Comparison of ENCODE assay signal across 8 cellular contexts in genomic region chr6:35727206-35727934, GRCh38. TPM values are rescaled to one million over a fixed set of nuclear protein-coding genes. Genes with fewer than 3 reads are reported as not detected.
A peak's percentile ranks its signal among the peaks of the same experiment; 100 is the strongest.
DNase-seq lines count a peak whose midpoint lies in the region; ATAC-seq and TF ChIP-seq lines count a peak whose summit lies in the region.

No MANE protein-coding gene starts in this region.

- H3K9me3 Mint-ChIP-seq in CD4-positive, alpha-beta T cell: no peaks in the 10 kb centered on the region
- H3K9me3 Mint-ChIP-seq in stimulated activated naive CD8-positive, alpha-beta T cell treated with anti-CD3 and anti-CD28 coated beads, Interleukin-15, Interleukin-2, amounts not matched to agents 100 ng/mL and 50 ng/mL, for 24 hours: no peaks in the 10 kb centered on the region

- no peak for DNase-seq in CD4-positive, alpha-beta T cell
- peak; percentile 76 for DNase-seq in SJCRH30
- DNase-seq in ecto neural progenitor cell (ENCODE audit: low spot score): peak; percentile 78
- peak in 1 of 2 donors; percentile 80 for DNase-seq in left lung

- peak; percentile 4 for ATAC-seq in CD4-positive, alpha-beta T cell (ENCODE audit: poor library complexity)
- peak; percentile 23 for ATAC-seq in GM19023 (IDR thresholded peaks at IDR 0.05; ENCODE audit: unreplicated experiment)
- peak; percentile 26 for ATAC-seq in left lung
- no peak for ATAC-seq in GM21825 (IDR thresholded peaks at IDR 0.05; ENCODE audit: unreplicated experiment)

- no peaks in the 10 kb centered on the region for H3K9me3 ChIP-seq in CD4-positive, alpha-beta T cell (ENCODE audit: control insufficient read depth, low read length)
- H3K9me3 ChIP-seq in HUES6 (ENCODE audit: control insufficient read depth, insufficient read depth, low read depth, low read length): no peaks in the 10 kb centered on the region
- no peaks in the 10 kb centered on the region for H3K9me3 ChIP-seq in SJCRH30 (replicated peaks)
- no peaks in the 10 kb centered on the region for H3K9me3 ChIP-seq in left lung

- H3K4me3 ChIP-seq in HUES6 (ENCODE audit: low read depth, low read length) (peak overlapping the region; percentile 89), SJCRH30 (peak overlapping the region; percentile 63), left lung (peak overlapping the region; percentile 38 to 49)

- no peaks in the 10 kb centered on the region for H3K36me3 ChIP-seq in HUES6 (ENCODE audit: control insufficient read depth, insufficient read depth, low read length)
- no peaks in the 10 kb centered on the region for H3K36me3 ChIP-seq in SJCRH30
- H3K36me3 ChIP-seq in left lung: no peaks in the 10 kb centered on the region

- no peaks in the 10 kb centered on the region for H3K27me3 Mint-ChIP-seq in CD4-positive, alpha-beta T cell
- H3K27me3 Mint-ChIP-seq in stimulated activated naive CD8-positive, alpha-beta T cell treated with anti-CD3 and anti-CD28 coated beads, Interleukin-15, Interleukin-2, amounts not matched to agents 100 ng/mL and 50 ng/mL, for 24 hours: no peaks in the 10 kb centered on the region

- CTCF ChIA-PET in CD4-positive, alpha-beta T cell (lab: Charles Lee): interaction anchor here (0.8 to 5.8 kb wide), 13 partner anchors 9 to 141 kb away, joined by 3 to 24 read pairs (median 4); partner anchors contain the start of gene ARMC12

- peak overlapping the region; percentile 87 for H3K27ac Mint-ChIP-seq in CD4-positive, alpha-beta T cell
- H3K27ac Mint-ChIP-seq in stimulated activated naive CD8-positive, alpha-beta T cell treated with anti-CD3 and anti-CD28 coated beads, Interleukin-15, Interleukin-2, amounts not matched to agents 100 ng/mL and 50 ng/mL, for 24 hours: peak overlapping the region; percentile 86

- H3K36me3 Mint-ChIP-seq in CD4-positive, alpha-beta T cell (ENCODE audit: low read depth): no peaks in the 10 kb centered on the region
- H3K36me3 Mint-ChIP-seq in stimulated activated naive CD8-positive, alpha-beta T cell treated with anti-CD3 and anti-CD28 coated beads, Interleukin-15, Interleukin-2, amounts not matched to agents 100 ng/mL and 50 ng/mL, for 24 hours (ENCODE audit: low read depth): no peaks in the 10 kb centered on the region

- POLR2A ChIA-PET in CD4-positive, alpha-beta T cell (lab: Charles Lee): interaction anchor here (0.6 to 8.0 kb wide), 18 partner anchors 8 to 423 kb away, joined by 3 to 96 read pairs (median 5); partner anchors contain the start of gene FKBP5

- peaks cover 93% of the 10 kb centered on the region for H3K4me1 Mint-ChIP-seq in CD4-positive, alpha-beta T cell (ENCODE audit: low read depth)
- H3K4me1 Mint-ChIP-seq in stimulated activated naive CD8-positive, alpha-beta T cell treated with anti-CD3 and anti-CD28 coated beads, Interleukin-15, Interleukin-2, amounts not matched to agents 100 ng/mL and 50 ng/mL, for 24 hours (ENCODE audit: low read depth): peaks cover 71% of the 10 kb centered on the region

- H3K27me3 ChIP-seq in CD4-positive, alpha-beta T cell (ENCODE audit: control insufficient read depth, insufficient read depth, low read length): no peaks in the 10 kb centered on the region
- H3K27me3 ChIP-seq in HUES6 (ENCODE audit: control insufficient read depth, insufficient read depth, low read length) (peaks cover 14% of the 10 kb centered on the region; the same call in 1 of the 2 replicates), SJCRH30 (peaks cover 4% of the 10 kb centered on the region; the same call in 1 of the 2 replicates), left lung (no peaks in the 10 kb centered on the region)

- H3K4me1 ChIP-seq in HUES6 (ENCODE audit: control insufficient read depth, insufficient read depth, low read length) (peaks cover 56% of the 10 kb centered on the region), SJCRH30 (peaks cover 19% of the 10 kb centered on the region), left lung (peaks cover 49 to 90% of the 10 kb centered on the region in 2 donors)

- H3K9ac ChIP-seq in HUES6 (ENCODE audit: low read length): peak overlapping the region; percentile 81

- H3K27ac ChIP-seq in CD4-positive, alpha-beta T cell (ENCODE audit: low read depth, low read length): peak overlapping the region; percentile 75
- H3K27ac ChIP-seq in HUES6 (ENCODE audit: low read depth, low read length) (peak overlapping the region; percentile 49; the same call in 1 of the 2 replicates), SJCRH30 (peak overlapping the region; percentile 44; the same call in 1 of the 2 replicates), left lung (peak overlapping the region; percentile 98 to 99)

- TF ChIP-seq CTCF in CD4-positive, alpha-beta T cell (IDR thresholded peaks at IDR 0.05): no peak
- TF ChIP-seq CTCF in left lung (IDR thresholded peaks at IDR 0.05): no peak

- intact Hi-C loops in CD4-positive, alpha-beta T cell (cut with DNase I, micrococcal nuclease): loop anchor here (2.0 to 5.0 kb wide), 3 partner anchors 15 to 1790 kb away; no protein-coding TSS in a partner anchor
- intact Hi-C loops in left lung (cut with DNase I): loop anchor here in 1 of 2 donors (5.0 kb wide), 1 partner anchor 40 kb away; the partner anchor contains the start of gene FKBP5

- peak overlapping the region; percentile 81 for H3K4me3 Mint-ChIP-seq in CD4-positive, alpha-beta T cell
- peak overlapping the region; percentile 70 for H3K4me3 Mint-ChIP-seq in stimulated activated naive CD8-positive, alpha-beta T cell treated with anti-CD3 and anti-CD28 coated beads, Interleukin-15, Interleukin-2, amounts not matched to agents 100 ng/mL and 50 ng/mL, for 24 hours

RNA-seq across cellular contexts. Expression of gene ARMC12, which starts 9.5 kb away (rescaled TPM):
- 1 to 10 TPM; 1.9 to 2.8 TPM for total RNA-seq in CD4-positive, alpha-beta T cell
- total RNA-seq in SJCRH30 (2014; rRNA removed; shearing (Covaris generic)): not detected in 2 replicates
- under 1 TPM; 0.45 to 0.90 TPM for total RNA-seq in left lung

RNA-seq across cellular contexts. Expression of gene FKBP5, which starts 38.7 kb away (rescaled TPM):
- 10 to 100 TPM; 72.6 to 75.9 TPM for total RNA-seq in CD4-positive, alpha-beta T cell
- total RNA-seq in SJCRH30 (2014; rRNA removed; shearing (Covaris generic)): not detected in 2 replicates
- 100 to 1,000 TPM; 114 to 139 TPM for total RNA-seq in left lung

RNA-seq across cellular contexts. Expression of gene CLPSL2, which starts 49.0 kb away (rescaled TPM):
- total RNA-seq in CD4-positive, alpha-beta T cell: not detected
- total RNA-seq in SJCRH30 (2014; rRNA removed; shearing (Covaris generic)): not detected in 2 replicates
- total RNA-seq in left lung: not detected

RNA-seq across cellular contexts. Expression of gene CLPSL1, which starts 53.4 kb away (rescaled TPM):
- total RNA-seq in CD4-positive, alpha-beta T cell: not detected
- total RNA-seq in SJCRH30 (2014; rRNA removed; shearing (Covaris generic)): not detected in 2 replicates
- not detected for total RNA-seq in left lung

Comparison
In these comparisons a context has a peak if more than half of its experiments do, and no peak if none do; other contexts are left out.
1. DNase-seq: peak in SJCRH30 (2 of 2) and ecto neural progenitor cell (single experiment); none in CD4-positive, alpha-beta T cell (0 of 10).
2. H3K27ac ChIP-seq: peak in every context shown above with its lines; median percentile 98 in left lung; 75 in CD4-positive, alpha-beta T cell; 49 in HUES6; 44 in SJCRH30.
3. RNA of gene FKBP5, which starts 38.7 kb away (total RNA-seq): 114 to 139 TPM in left lung and 72.6 to 75.9 TPM in CD4-positive, alpha-beta T cell; not detected in SJCRH30; every median in the first group is over 10 times any median in the second.
4. Peak in every context shown above with its lines, with median percentiles within 50 percentile points of each other: H3K4me3 ChIP-seq.